9 cellular contexts compared by ENCODE assay signal in genomic region chr9:79256691-79257213, GRCh38.
DNase-seq lines count a peak whose midpoint lies in the region; ATAC-seq, FAIRE-seq and TF ChIP-seq lines count a peak whose summit lies in the region.
"Had no signal": no experiment of that assay in that cellular context is flagged by ENCODE, and none has a peak within 500 bp of the region (broad histone marks: within the 10 kb centered on the region; RNA-seq: fewer than 3 reads in every experiment).

No MANE protein-coding gene starts in this region.

- POLR2A ChIA-PET in K562 (lab: Yijun Ruan, JAX) = no interaction called here

- no peaks in the 10 kb centered on the region for H3K4me1 ChIP-seq in K562 (replicated peaks in 1 of 2; ENCODE audit: control insufficient read depth in 2 of 2, insufficient read depth in 2 of 2, low read length in 2 of 2)
- H3K4me1 ChIP-seq in muscle layer of colon (ENCODE audit: insufficient read depth, low read length) = no peaks in the 10 kb centered on the region
- no peaks in the 10 kb centered on the region for H3K4me1 ChIP-seq in right lobe of liver
- peaks cover 0 to 6% (median 0%) of the 10 kb centered on the region in 12 donors for H3K4me1 ChIP-seq in heart left ventricle
- H3K4me1 ChIP-seq: HAP-1 had no signal

- ATAC-seq in K562 (no peak), GM19351 (IDR thresholded peaks at IDR 0.05; ENCODE audit: unreplicated experiment) (no peak), right lobe of liver (no peak), heart left ventricle (no peak)

- no peaks in the 10 kb centered on the region for H3K79me2 ChIP-seq in K562 (ENCODE audit: control insufficient read depth, insufficient read depth, low read length)

- H3K27me3 ChIP-seq in K562 (ENCODE audit: control insufficient read depth in 2 of 2, insufficient read depth in 2 of 2, low read length in 2 of 2) (no peaks in the 10 kb centered on the region), muscle layer of colon (ENCODE audit: control insufficient read depth in 1 of 2, insufficient read depth in 2 of 2, low read length in 2 of 2) (peaks cover 0 to 5% of the 10 kb centered on the region in 2 donors), right lobe of liver (no peaks in the 10 kb centered on the region), heart left ventricle (peaks cover 0 to 25% (median 4%) of the 10 kb centered on the region in 9 donors)

- TF ChIP-seq CTCF in AG09309 (IDR thresholded peaks at IDR 0.05; ENCODE audit: control insufficient read depth, insufficient read depth, low read depth, low read length, missing control alignments) (no peak), K562 (IDR thresholded peaks at IDR 0.05 in 2 of 3, conservative IDR thresholded peaks at IDR 0.05 in 1 of 3; ENCODE audit: insufficient read depth in 2 of 3, low read depth in 1 of 3, low read length in 3 of 3) (no peak), right lobe of liver (IDR thresholded peaks at IDR 0.05) (no peak), heart left ventricle (IDR thresholded peaks at IDR 0.05) (no peak)

- DNase-seq in AG09309 (ENCODE audit: low read depth) (peak; percentile 67), NCI-H1417 (lab: John Stamatoyannopoulos, UW) (peak; percentile 80 to 96 (median 84)), K562 (ENCODE audit: extremely low read depth in 1 of 4, low spot score in 3 of 4) (no peak), SKM-1 (lab: John Stamatoyannopoulos, UW; ENCODE audit: unreplicated experiment) (no peak), right lobe of liver (no peak), heart left ventricle (no peak)

- no peak overlapping the region for H3K4me2 ChIP-seq in K562 (ENCODE audit: insufficient read depth, low read length)

- H3K9ac ChIP-seq in K562 (ENCODE audit: insufficient read depth in 1 of 2, low read depth in 2 of 2, low read length in 2 of 2) (no peak overlapping the region), muscle layer of colon (ENCODE audit: low read length) (no peak overlapping the region)

- no peaks in the 10 kb centered on the region for H4K20me1 ChIP-seq in K562 (replicated peaks; ENCODE audit: control insufficient read depth, insufficient read depth, low read length)

- in situ Hi-C loops in K562 (cut with MboI) = no loop called here

- H3K36me3 ChIP-seq in K562 (ENCODE audit: control insufficient read depth, insufficient read depth, low read length) (no peaks in the 10 kb centered on the region), muscle layer of colon (ENCODE audit: insufficient read depth, low read length) (no peaks in the 10 kb centered on the region), right lobe of liver (no peaks in the 10 kb centered on the region), heart left ventricle (no peaks in the 10 kb centered on the region)
- H3K36me3 ChIP-seq: HAP-1 had no signal

- CTCF ChIA-PET in K562 (lab: Yijun Ruan, JAX; ENCODE audit: low intra/inter-chr PET ratio) = no interaction called here

- H3K4me3 ChIP-seq in AG09309 (ENCODE audit: control insufficient read depth, low read depth, low read length) = peak overlapping the region; percentile 26
- no peak overlapping the region for H3K4me3 ChIP-seq in K562
- H3K4me3 ChIP-seq in muscle layer of colon (ENCODE audit: low read depth in 1 of 2, low read length in 2 of 2) = peak overlapping the region; percentile 7 to 38
- H3K4me3 ChIP-seq in right lobe of liver = no peak overlapping the region
- H3K4me3 ChIP-seq in heart left ventricle = peak overlapping the region in 2 of 12 donors; percentile 18 to 26
- H3K4me3 ChIP-seq: HAP-1 had no signal

- 6% methylated on average over 14 of the region's 15 CpGs for WGBS in K562 (ENCODE audit: insufficient coverage, low coverage, missing lambda C conversion rate)
- 45% methylated on average over 15 of the region's 15 CpGs for WGBS in right lobe of liver (ENCODE audit: insufficient coverage, low coverage, low lambda C conversion rate, missing lambda C conversion rate)
- WGBS in heart left ventricle, 4 donors = 52 to 57% (median 53%) methylated on average over 15 of the region's 15 CpGs

- no peaks in the 10 kb centered on the region for H3K9me1 ChIP-seq in K562 (ENCODE audit: control insufficient read depth, insufficient read depth, low read length)

- H3K9me3 ChIP-seq in K562 (replicated peaks; ENCODE audit: control insufficient read depth, insufficient read depth, low read depth, low read length) = no peaks in the 10 kb centered on the region
- H3K9me3 ChIP-seq in muscle layer of colon (ENCODE audit: low read length) = no peaks in the 10 kb centered on the region
- H3K9me3 ChIP-seq in right lobe of liver = no peaks in the 10 kb centered on the region
- H3K9me3 ChIP-seq in heart left ventricle = peaks cover 0 to 3% (median 0%) of the 10 kb centered on the region in 12 donors
- H3K9me3 ChIP-seq: HAP-1 had no signal

- no TSS peak for BruUV-seq in K562 (replicated peaks; lab: Mats Ljungman, UMichigan)

- TF ChIP-seq RAD21 in K562 (CRISPR knock-in tag; conservative IDR thresholded peaks at IDR 0.05 in 1 of 2, IDR thresholded peaks at IDR 0.05 in 1 of 2) = no peak

- no peak for TF ChIP-seq POLR2A in K562 (conservative IDR thresholded peaks at IDR 0.05)
- TF ChIP-seq POLR2A in right lobe of liver (IDR thresholded peaks at IDR 0.05) = no peak
- no peak for TF ChIP-seq POLR2A in heart left ventricle (IDR thresholded peaks at IDR 0.05)

- no peak for FAIRE-seq in K562 (lab: Jason Lieb, UNC)

- intact Hi-C loops in K562 (cut with micrococcal nuclease) = no loop called here
- intact Hi-C loops in right lobe of liver (cut with DNase I) = no loop called here
- intact Hi-C loops in heart left ventricle (cut with DNase I) = no loop called here

- H2AFZ ChIP-seq in K562 (ENCODE audit: low read depth, low read length) = no peak overlapping the region

- no peak overlapping the region for H3K27ac ChIP-seq in K562 (ENCODE audit: extremely low read depth, low read depth, low read length)
- no peak overlapping the region for H3K27ac ChIP-seq in muscle layer of colon (ENCODE audit: low read depth, low read length)
- no peak overlapping the region for H3K27ac ChIP-seq in right lobe of liver
- no peak overlapping the region for H3K27ac ChIP-seq in heart left ventricle

- no peak for TF ChIP-seq EP300 in K562 (IDR thresholded peaks at IDR 0.05; ENCODE audit: low read length)

TF ChIP-seq in K562, 482 proteins besides CTCF, POLR2A, EP300 and RAD21:
- TF ChIP-seq, protein P1, sequence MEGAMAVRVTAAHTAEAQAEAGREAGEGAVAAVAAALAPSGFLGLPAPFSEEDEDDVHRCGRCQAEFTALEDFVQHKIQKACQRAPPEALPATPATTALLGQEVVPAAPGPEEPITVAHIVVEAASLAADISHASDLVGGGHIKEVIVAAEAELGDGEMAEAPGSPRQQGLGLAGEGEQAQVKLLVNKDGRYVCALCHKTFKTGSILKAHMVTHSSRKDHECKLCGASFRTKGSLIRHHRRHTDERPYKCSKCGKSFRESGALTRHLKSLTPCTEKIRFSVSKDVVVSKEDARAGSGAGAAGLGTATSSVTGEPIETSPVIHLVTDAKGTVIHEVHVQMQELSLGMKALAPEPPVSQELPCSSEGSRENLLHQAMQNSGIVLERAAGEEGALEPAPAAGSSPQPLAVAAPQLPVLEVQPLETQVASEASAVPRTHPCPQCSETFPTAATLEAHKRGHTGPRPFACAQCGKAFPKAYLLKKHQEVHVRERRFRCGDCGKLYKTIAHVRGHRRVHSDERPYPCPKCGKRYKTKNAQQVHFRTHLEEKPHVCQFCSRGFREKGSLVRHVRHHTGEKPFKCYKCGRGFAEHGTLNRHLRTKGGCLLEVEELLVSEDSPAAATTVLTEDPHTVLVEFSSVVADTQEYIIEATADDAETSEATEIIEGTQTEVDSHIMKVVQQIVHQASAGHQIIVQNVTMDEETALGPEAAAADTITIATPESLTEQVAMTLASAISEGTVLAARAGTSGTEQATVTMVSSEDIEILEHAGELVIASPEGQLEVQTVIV (CRISPR knock-in tag; IDR thresholded peaks at IDR 0.05; ENCODE audit: borderline replicate concordance) = no peak
- TF ChIP-seq HDAC3 (IDR thresholded peaks at IDR 0.05; ENCODE audit: borderline replicate concordance, partially characterized antibody) (no peak), BRCA1 (IDR thresholded peaks at IDR 0.05) (peak; percentile 60; the same call in 1 of the 2 replicates), BRCA1 (CRISPR knock-in tag; IDR thresholded peaks at IDR 0.05) (no peak)

Comparison
In these comparisons a context has a peak if more than half of its experiments do, and no peak if none do; other contexts are left out.
1. DNase-seq: peak in AG09309 (single experiment) and NCI-H1417 (3 of 3); none in K562 (0 of 4), SKM-1 (single experiment), right lobe of liver (0 of 3) and heart left ventricle (0 of 5).
2. H3K4me3 ChIP-seq: peak in AG09309 (single experiment) and muscle layer of colon (2 of 2); none in K562 (single experiment) and right lobe of liver (0 of 3).